Comparison of ENCODE assay signal across 13 cellular contexts in genomic region chr16:50549561-50549915, GRCh38. TPM values are rescaled to one million over a fixed set of nuclear protein-coding genes. Genes with fewer than 3 reads are reported as not detected.
DNase-seq lines count a peak whose midpoint lies in the region; ATAC-seq and TF ChIP-seq lines count a peak whose summit lies in the region.
"Had no signal": no experiment of that assay in that cellular context is flagged by ENCODE, and none has a peak within 500 bp of the region (broad histone marks: within the 10 kb centered on the region; RNA-seq: fewer than 3 reads in every experiment).

No MANE protein-coding gene starts in this region.

- H2AFZ ChIP-seq in hepatocyte (no peak overlapping the region), PC-9 (no peak overlapping the region)
- H2AFZ ChIP-seq: GM23248 had no signal

- H3K79me2 ChIP-seq in hepatocyte: peaks cover 10% of the 10 kb centered on the region
- no peaks in the 10 kb centered on the region for H3K79me2 ChIP-seq in PC-9 (ENCODE audit: low read depth)

- no peaks in the 10 kb centered on the region for H3F3A ChIP-seq in PC-9 (ENCODE audit: insufficient read depth, low read depth)

- H3K4me1 Mint-ChIP-seq in CD4-positive, alpha-beta T cell (ENCODE audit: low read depth): peaks cover 53% of the 10 kb centered on the region
- H3K4me1 Mint-ChIP-seq in T-helper 17 cell (peaks cover 20% of the 10 kb centered on the region), progenitor cell of endocrine pancreas (ENCODE audit: low read depth) (peaks cover 7% of the 10 kb centered on the region)

- intact Hi-C loops in CD4-positive, alpha-beta T cell (cut with DNase I, micrococcal nuclease): loop anchor here (2.0 to 10.0 kb wide), 6 partner anchors 53 to 485 kb away; partner anchors contain the start of genes ADCY7 (in 1 of the 2), CYLD (in 1 of the 2), HEATR3 (in 1 of the 2) and TENT4B (in 1 of the 2)
- intact Hi-C loops in PC-9 (cut with micrococcal nuclease; ENCODE audit: unreplicated experiment): loop anchor here (10.0 kb wide), 1 partner anchor 195 kb away; the partner anchor contains the start of gene CYLD

- no peak for DNase-seq in CD4-positive, alpha-beta T cell
- DNase-seq in T-helper 17 cell (no peak), hepatocyte (ENCODE audit: low spot score) (no peak), progenitor cell of endocrine pancreas (ENCODE audit: low spot score, unreplicated experiment) (no peak), PC-9 (no peak), HAP-1 (ENCODE audit: low spot score in 2 of 2) (no peak), NCI-H748 (lab: John Stamatoyannopoulos, UW; ENCODE audit: unreplicated experiment) (no peak)
- DNase-seq: activated naive CD4-positive, alpha-beta T cell treated with Interleukin-2 at 50 U/mL for 16 hours; GM23248; heart right ventricle; NCI-H2227 treated with DMSO at 0.1 percent for 48 hours had no signal

- peaks cover 10% of the 10 kb centered on the region for H3K4me1 ChIP-seq in hepatocyte (ENCODE audit: insufficient read depth)
- no peaks in the 10 kb centered on the region for H3K4me1 ChIP-seq in PC-9 (replicated peaks; ENCODE audit: insufficient read depth)
- H3K4me1 ChIP-seq in HAP-1: no peaks in the 10 kb centered on the region; the same call in 1 of the 2 replicates
- H3K4me1 ChIP-seq: BLaER1 had no signal

- H3K9me3 ChIP-seq in CD4-positive, alpha-beta T cell (ENCODE audit: control insufficient read depth, low read length): no peaks in the 10 kb centered on the region
- no peaks in the 10 kb centered on the region for H3K9me3 ChIP-seq in T-helper 17 cell (ENCODE audit: control insufficient read depth, low read length, poor library complexity, severe bottlenecking)
- no peaks in the 10 kb centered on the region for H3K9me3 ChIP-seq in hepatocyte (ENCODE audit: low read depth)
- H3K9me3 ChIP-seq in PC-9 (ENCODE audit: insufficient read depth, low read depth): no peaks in the 10 kb centered on the region
- no peaks in the 10 kb centered on the region for H3K9me3 ChIP-seq in HAP-1
- H3K9me3 ChIP-seq: BLaER1, heart right ventricle had no signal

- peaks cover 32% of the 10 kb centered on the region for H3K36me3 Mint-ChIP-seq in CD4-positive, alpha-beta T cell (ENCODE audit: low read depth)
- H3K36me3 Mint-ChIP-seq in T-helper 17 cell (ENCODE audit: low read depth): peaks cover 3% of the 10 kb centered on the region
- no peaks in the 10 kb centered on the region for H3K36me3 Mint-ChIP-seq in progenitor cell of endocrine pancreas (ENCODE audit: insufficient read depth)

- H4K20me1 ChIP-seq in hepatocyte (ENCODE audit: insufficient read depth, poor library complexity, severe bottlenecking): no peaks in the 10 kb centered on the region
- H4K20me1 ChIP-seq in PC-9 (ENCODE audit: insufficient read depth): no peaks in the 10 kb centered on the region

- TF ChIP-seq CTCF in CD4-positive, alpha-beta T cell (IDR thresholded peaks at IDR 0.05): no peak
- TF ChIP-seq CTCF in hepatocyte (IDR thresholded peaks at IDR 0.05; ENCODE audit: poor library complexity) (no peak), progenitor cell of endocrine pancreas (IDR thresholded peaks at IDR 0.05; ENCODE audit: unreplicated experiment) (no peak), PC-9 (conservative IDR thresholded peaks at IDR 0.05) (no peak)

- H3K9me2 ChIP-seq in hepatocyte (replicated peaks; ENCODE audit: insufficient read depth) (no peaks in the 10 kb centered on the region), PC-9 (ENCODE audit: insufficient read depth) (no peaks in the 10 kb centered on the region)

- H3K4me3 ChIP-seq in hepatocyte (peak overlapping the region; percentile 95), PC-9 (no peak overlapping the region), HAP-1 (no peak overlapping the region)
- H3K4me3 ChIP-seq: GM23248 had no signal

- H3K27ac ChIP-seq in CD4-positive, alpha-beta T cell (ENCODE audit: low read depth, low read length): no peak overlapping the region
- H3K27ac ChIP-seq in hepatocyte: no peak overlapping the region
- no peak overlapping the region for H3K27ac ChIP-seq in PC-9
- H3K27ac ChIP-seq: BLaER1, GM23248, heart right ventricle had no signal

- BruUV-seq in PC-9 (replicated peaks; lab: Mats Ljungman, UMichigan): no TSS peak

- peak overlapping the region; percentile 76 for H3K27ac Mint-ChIP-seq in CD4-positive, alpha-beta T cell
- H3K27ac Mint-ChIP-seq in T-helper 17 cell (peak overlapping the region; percentile 71), progenitor cell of endocrine pancreas (no peak overlapping the region)

- H3K27me3 Mint-ChIP-seq in CD4-positive, alpha-beta T cell: no peaks in the 10 kb centered on the region
- H3K27me3 Mint-ChIP-seq in T-helper 17 cell (no peaks in the 10 kb centered on the region), progenitor cell of endocrine pancreas (peaks cover 46% of the 10 kb centered on the region)

- in situ Hi-C loops in HAP-1 (cut with MboI; ENCODE audit: low sequenced_read_pairs): no loop called here

- POLR2A ChIA-PET in CD4-positive, alpha-beta T cell (lab: Charles Lee): interaction anchor here (1.2 kb wide), 1 partner anchor 192 kb away, joined by 3 read pairs; the partner anchor contains the start of gene CYLD
- POLR2A ChIA-PET in PC-9 (lab: Charles Lee; ENCODE audit: unreplicated experiment): no interaction called here

- H3K27me3 ChIP-seq in CD4-positive, alpha-beta T cell (ENCODE audit: control insufficient read depth, insufficient read depth, low read length): no peaks in the 10 kb centered on the region
- H3K27me3 ChIP-seq in hepatocyte: peaks cover 7% of the 10 kb centered on the region
- no peaks in the 10 kb centered on the region for H3K27me3 ChIP-seq in PC-9 (ENCODE audit: insufficient read depth, low read depth)
- H3K27me3 ChIP-seq in HAP-1 (ENCODE audit: low read depth): peaks cover 9% of the 10 kb centered on the region

- H3K4me2 ChIP-seq in hepatocyte: peak overlapping the region; percentile 95
- no peak overlapping the region for H3K4me2 ChIP-seq in PC-9

- no peak for ATAC-seq in CD4-positive, alpha-beta T cell (ENCODE audit: poor library complexity)
- ATAC-seq in T-helper 17 cell (no peak), HG03097 (IDR thresholded peaks at IDR 0.05; ENCODE audit: low FRiP score, unreplicated experiment) (no peak)

- CTCF ChIA-PET in CD4-positive, alpha-beta T cell (lab: Charles Lee): interaction anchor here (0.9 kb wide), 1 partner anchor 180 kb away, joined by 3 read pairs; the partner anchor contains the start of gene BRD7
- CTCF ChIA-PET in PC-9 (lab: Charles Lee): no interaction called here

- no peaks in the 10 kb centered on the region for H3K36me3 ChIP-seq in hepatocyte (replicated peaks; ENCODE audit: insufficient read depth, low read depth)
- no peaks in the 10 kb centered on the region for H3K36me3 ChIP-seq in PC-9 (ENCODE audit: low read depth)
- no peaks in the 10 kb centered on the region for H3K36me3 ChIP-seq in HAP-1 (replicated peaks)
- H3K36me3 ChIP-seq: BLaER1, heart right ventricle had no signal

- 64% methylated on average over 7 of the region's 7 CpGs for WGBS in hepatocyte (ENCODE audit: low lambda C conversion rate, missing lambda C conversion rate)

- H3K4me3 Mint-ChIP-seq in CD4-positive, alpha-beta T cell: peak overlapping the region; percentile 86
- H3K4me3 Mint-ChIP-seq in T-helper 17 cell (peak overlapping the region; percentile 83), progenitor cell of endocrine pancreas (ENCODE audit: low read depth) (peak overlapping the region; percentile 55)

- no peaks in the 10 kb centered on the region for H3K9me3 Mint-ChIP-seq in CD4-positive, alpha-beta T cell
- no peaks in the 10 kb centered on the region for H3K9me3 Mint-ChIP-seq in progenitor cell of endocrine pancreas (ENCODE audit: low read depth)

RNA-seq across cellular contexts. Expression of gene NKD1, which starts 1.3 kb away (rescaled TPM):
- total RNA-seq in CD4-positive, alpha-beta T cell: 1 to 10 TPM; 6.1 to 9.8 TPM
- total RNA-seq in T-helper 17 cell: 1 to 10 TPM; 1.5 to 2.8 TPM
- 4.1 and 5.9 TPM in 2 replicates for total RNA-seq in hepatocyte
- 23.0 and 26.3 TPM in 2 replicates for polyA plus RNA-seq in hepatocyte
- 2.8 and 3.0 TPM in 2 replicates for total RNA-seq in progenitor cell of endocrine pancreas
- 0.44 and 0.83 TPM in 2 replicates for total RNA-seq in PC-9 (2021)
- total RNA-seq: GM23248 had no signal
- polyA plus RNA-seq: GM23248 had no signal
